Comparison of ENCODE assay signal across 10 cellular contexts in the genomic region with DNA sequence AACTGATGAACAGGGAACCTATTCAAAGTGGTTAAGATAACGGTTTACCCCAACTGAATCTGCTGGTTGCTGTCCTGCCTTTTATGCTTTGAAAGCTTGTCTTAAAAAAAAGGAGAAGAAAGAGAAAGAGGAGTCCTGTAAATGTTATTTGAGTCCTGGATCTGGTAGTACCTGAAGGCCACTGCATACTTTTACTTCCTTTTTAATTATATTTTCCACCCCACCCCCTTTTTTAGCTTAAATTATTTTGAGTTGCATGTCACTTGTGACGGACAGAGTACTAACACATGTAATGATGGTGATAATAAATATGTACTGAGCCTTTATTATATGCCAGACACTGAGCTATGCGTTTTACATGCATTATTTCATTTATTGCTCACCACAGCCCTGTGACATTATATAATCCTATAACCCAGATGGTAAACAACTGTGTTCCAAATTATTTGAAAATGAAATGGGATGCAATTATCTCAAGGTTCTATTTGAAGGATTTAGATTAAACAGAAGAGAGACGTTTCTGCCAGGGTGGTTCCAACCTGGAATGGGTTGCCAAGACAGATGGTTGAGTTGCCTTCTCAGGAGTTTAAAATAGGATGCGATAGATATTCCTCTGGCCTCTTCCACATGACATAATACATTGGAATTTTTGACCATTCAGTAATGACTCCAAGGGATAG. TPM values are rescaled to one million over a fixed set of nuclear protein-coding genes. Genes with fewer than 3 reads are reported as not detected.
DNase-seq lines count a peak whose midpoint lies in the region; ATAC-seq and TF ChIP-seq lines count a peak whose summit lies in the region.
"Had no signal": no experiment of that assay in that cellular context is flagged by ENCODE, and none has a peak within 500 bp of the region (broad histone marks: within the 10 kb centered on the region; RNA-seq: fewer than 3 reads in every experiment).

No MANE protein-coding gene starts in this region.

- H3K4me3 Mint-ChIP-seq in activated B cell treated with CpG ODN at 0.5 μM for 24 hours (no peak overlapping the region), endodermal cell (no peak overlapping the region), type B pancreatic cell (no peak overlapping the region)

- no peaks in the 10 kb centered on the region for H4K20me1 ChIP-seq in HCT116 (ENCODE audit: insufficient read depth)

- H3K27me3 ChIP-seq in HCT116 (ENCODE audit: insufficient read depth, low read length) (no peaks in the 10 kb centered on the region), endodermal cell (ENCODE audit: control insufficient read depth, insufficient read depth, low read length, poor library complexity, severe bottlenecking) (peaks cover 16% of the 10 kb centered on the region)

- no peak for TF ChIP-seq POLR2A in HCT116 (IDR thresholded peaks at IDR 0.05; ENCODE audit: borderline replicate concordance, extremely low read depth, insufficient read depth, insufficient read length)

- peaks cover 22 to 67% of the 10 kb centered on the region in 2 experiments for H3K4me1 ChIP-seq in HCT116 (ENCODE audit: control insufficient read depth in 1 of 2, insufficient read depth in 2 of 2, low read length in 2 of 2)
- H3K4me1 ChIP-seq in endodermal cell (ENCODE audit: control insufficient read depth, insufficient read depth, low read length), result peaks cover 20% of the 10 kb centered on the region

- POLR2A ChIA-PET in HCT116 (lab: Charles Lee), result no interaction called here
- POLR2A ChIA-PET in activated B cell treated with CpG ODN at 0.5 μM for 24 hours (lab: Charles Lee), result interaction anchor here (0.9 to 1.6 kb wide), 4 partner anchors 100 to 224 kb away, joined by 3 to 8 read pairs (median 4); no protein-coding TSS in a partner anchor

- H3K4me3 ChIP-seq in HCT116 (replicated peaks in 1 of 2; ENCODE audit: low read depth in 1 of 2, low read length in 2 of 2) (no peak overlapping the region), endodermal cell (ENCODE audit: low read length) (no peak overlapping the region)
- H3K4me3 ChIP-seq: BLaER1 treated with 17β-estradiol and CSF1 and Interleukin-3, amounts not matched to agents 10 nM and 100 nM had no signal

- no TSS peak for BruUV-seq in HCT116 (replicated peaks; lab: Mats Ljungman, UMichigan)

- RAD21 ChIA-PET in HCT116 (lab: Charles Lee; ENCODE audit: low non-redundant PET in 1 of 2, low total read pairs in 2 of 2, uncharacterized antibody in 2 of 2, unreplicated experiment in 2 of 2), result no interaction called here

- H3K9me3 ChIP-seq in HCT116 (ENCODE audit: control insufficient read depth in 1 of 2, insufficient read depth in 1 of 2, low read depth in 1 of 2, low read length in 2 of 2) (no peaks in the 10 kb centered on the region), endodermal cell (ENCODE audit: control insufficient read depth, low read length) (no peaks in the 10 kb centered on the region)
- H3K9me3 ChIP-seq: BLaER1 treated with 17β-estradiol and CSF1 and Interleukin-3, amounts not matched to agents 10 nM and 100 nM had no signal

- H3K27me3 Mint-ChIP-seq in activated B cell treated with CpG ODN at 0.5 μM for 24 hours, result no peaks in the 10 kb centered on the region
- H3K27me3 Mint-ChIP-seq in endodermal cell (ENCODE audit: insufficient read depth), result peaks cover 11% of the 10 kb centered on the region
- H3K27me3 Mint-ChIP-seq in type B pancreatic cell, result peaks cover 37% of the 10 kb centered on the region

- TF ChIP-seq CTCF in HCT116 (IDR thresholded peaks at IDR 0.05 in 2 of 3, conservative IDR thresholded peaks at IDR 0.05 in 1 of 3; ENCODE audit: borderline replicate concordance in 1 of 3, insufficient read depth in 1 of 3, low read depth in 2 of 3, low read length in 2 of 3) (no peak), activated B cell treated with CpG ODN at 0.5 μM for 24 hours (IDR thresholded peaks at IDR 0.05) (no peak), endodermal cell (conservative IDR thresholded peaks at IDR 0.05) (no peak), type B pancreatic cell (conservative IDR thresholded peaks at IDR 0.05) (no peak)

- ATAC-seq in HCT116, result no peak
- ATAC-seq in activated B cell treated with CpG ODN at 0.5 μM for 24 hours (ENCODE audit: low read depth), result no peak
- no peak for ATAC-seq in HG02571 (IDR thresholded peaks at IDR 0.05; ENCODE audit: unreplicated experiment)

- H3K9me3 Mint-ChIP-seq in activated B cell treated with CpG ODN at 0.5 μM for 24 hours (no peaks in the 10 kb centered on the region), endodermal cell (no peaks in the 10 kb centered on the region), type B pancreatic cell (no peaks in the 10 kb centered on the region)

- peak; percentile 98 for DNase-seq in A172 (ENCODE audit: low spot score)
- DNase-seq in HCT116 (ENCODE audit: low read depth, low spot score), result no peak
- no peak for DNase-seq in activated B cell treated with CpG ODN at 0.5 μM for 24 hours
- peak; percentile 97 for DNase-seq in kidney glomerular epithelial cell (lab: John Stamatoyannopoulos, UW)
- DNase-seq in endodermal cell, result no peak
- DNase-seq in AML-193 (lab: John Stamatoyannopoulos, UW), result no peak
- no peak for DNase-seq in type B pancreatic cell (ENCODE audit: extremely low spot score, unreplicated experiment)
- DNase-seq: hypothalamus had no signal

- H2AFZ ChIP-seq in HCT116 (ENCODE audit: low read depth, low read length, poor library complexity, severe bottlenecking), result no peak overlapping the region

- H3K36me3 ChIP-seq in HCT116 (ENCODE audit: control insufficient read depth in 1 of 2, insufficient read depth in 2 of 2, low read length in 2 of 2) (no peaks in the 10 kb centered on the region), endodermal cell (ENCODE audit: control insufficient read depth, insufficient read depth, low read length) (no peaks in the 10 kb centered on the region)
- H3K36me3 ChIP-seq: BLaER1 treated with 17β-estradiol and CSF1 and Interleukin-3, amounts not matched to agents 10 nM and 100 nM had no signal

- H3K9me2 ChIP-seq in HCT116 (ENCODE audit: insufficient read depth), result no peaks in the 10 kb centered on the region

- H3K27ac ChIP-seq in HCT116 (ENCODE audit: low read depth, low read length) (no peak overlapping the region), endodermal cell (ENCODE audit: low read depth, low read length) (no peak overlapping the region)
- H3K27ac ChIP-seq: BLaER1 treated with 17β-estradiol and CSF1 and Interleukin-3, amounts not matched to agents 10 nM and 100 nM had no signal

- no peak overlapping the region for H3K9ac ChIP-seq in HCT116 (ENCODE audit: low read length)
- no peak overlapping the region for H3K9ac ChIP-seq in endodermal cell (ENCODE audit: extremely low read depth, low read length, poor library complexity, severe bottlenecking)
- H3K9ac ChIP-seq: BLaER1 treated with 17β-estradiol and CSF1 and Interleukin-3, amounts not matched to agents 10 nM and 100 nM had no signal

- CTCF ChIA-PET in HCT116 (lab: Charles Lee) (interaction anchor here (0.7 to 0.9 kb wide), 2 partner anchors 11 to 12 kb away, joined by 3 read pairs; no protein-coding TSS in a partner anchor), activated B cell treated with CpG ODN at 0.5 μM for 24 hours (lab: Charles Lee) (interaction anchor here (0.8 to 4.9 kb wide), 4 partner anchors 12 to 315 kb away, joined by 3 to 21 read pairs (median 3); no protein-coding TSS in a partner anchor)

- no peak for TF ChIP-seq RAD21 in HCT116 (IDR thresholded peaks at IDR 0.05; ENCODE audit: low read depth)

- H3K4me1 Mint-ChIP-seq in activated B cell treated with CpG ODN at 0.5 μM for 24 hours, result peaks cover 78% of the 10 kb centered on the region
- peaks cover 75% of the 10 kb centered on the region for H3K4me1 Mint-ChIP-seq in endodermal cell
- H3K4me1 Mint-ChIP-seq in type B pancreatic cell (ENCODE audit: unreplicated experiment), result peaks cover 39% of the 10 kb centered on the region

- 93 to 100% methylated on average over 1 to 5 of the region's 5 CpGs for WGBS in endodermal cell (ENCODE audit: insufficient coverage in 1 of 2, insufficient read length in 1 of 2), 2 experiments

- peak overlapping the region; percentile 30 for H3K4me2 ChIP-seq in HCT116 (ENCODE audit: low read length)

- intact Hi-C loops in HCT116 (cut with micrococcal nuclease) (no loop called here), activated B cell treated with CpG ODN at 0.5 μM for 24 hours (cut with micrococcal nuclease) (loop anchor here (5.0 kb wide), 1 partner anchor 1090 kb away; the partner anchor contains the start of gene SCAF11)

- no peaks in the 10 kb centered on the region for H3K79me2 ChIP-seq in HCT116 (ENCODE audit: insufficient read depth, low read length)

- H3K36me3 Mint-ChIP-seq in activated B cell treated with CpG ODN at 0.5 μM for 24 hours (ENCODE audit: low read depth), result peaks cover 23% of the 10 kb centered on the region
- no peaks in the 10 kb centered on the region for H3K36me3 Mint-ChIP-seq in endodermal cell (ENCODE audit: low read depth)
- H3K36me3 Mint-ChIP-seq in type B pancreatic cell, result no peaks in the 10 kb centered on the region

- H3K27ac Mint-ChIP-seq in activated B cell treated with CpG ODN at 0.5 μM for 24 hours (peak overlapping the region; percentile 62), endodermal cell (no peak overlapping the region), type B pancreatic cell (no peak overlapping the region)

TF ChIP-seq in HCT116, 20 proteins besides CTCF, POLR2A, EP300 and RAD21 (continues in another document):
- TF ChIP-seq, protein P1, sequence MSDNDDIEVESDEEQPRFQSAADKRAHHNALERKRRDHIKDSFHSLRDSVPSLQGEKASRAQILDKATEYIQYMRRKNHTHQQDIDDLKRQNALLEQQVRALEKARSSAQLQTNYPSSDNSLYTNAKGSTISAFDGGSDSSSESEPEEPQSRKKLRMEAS (IDR thresholded peaks at IDR 0.05), result no peak
- TF ChIP-seq JUND (IDR thresholded peaks at IDR 0.05) (no peak), YY1 (IDR thresholded peaks at IDR 0.05; ENCODE audit: extremely low read depth, insufficient replicate concordance, low read depth, low read length) (no peak)

RNA-seq across cellular contexts. Expression of gene AMIGO2, which starts 2.7 kb away (rescaled TPM):
- 229 and 279 TPM in 2 replicates for total RNA-seq in A172 (2014; rRNA removed; shearing (Covaris generic))
- total RNA-seq in HCT116 (2021; ENCODE audit: unreplicated experiment), result 0.96 TPM
- polyA plus RNA-seq in HCT116 (2012), result 0.71 and 0.77 TPM in 2 replicates
- total RNA-seq in activated B cell treated with CpG ODN at 0.5 μM for 24 hours, result 13.9 and 14.1 TPM in 2 replicates
- 1 to 10 TPM; 6.4 to 7.8 TPM for total RNA-seq in endodermal cell
- polyA plus RNA-seq in endodermal cell (2013, experiment 1 of 2), result 10.4 TPM
- 10.8 TPM for polyA plus RNA-seq in endodermal cell (2013, experiment 2 of 2)
- total RNA-seq in type B pancreatic cell (ENCODE audit: low replicate concordance), result 4.8 and 9.3 TPM in 2 replicates

RNA-seq across cellular contexts. Expression of gene PCED1B, which starts 3.0 kb away (rescaled TPM):
- 0.34 and 0.52 TPM in 2 replicates for total RNA-seq in A172 (2014; rRNA removed; shearing (Covaris generic))
- total RNA-seq in HCT116 (2021; ENCODE audit: unreplicated experiment) (0.86 TPM), activated B cell treated with CpG ODN at 0.5 μM for 24 hours (60.9 and 65.4 TPM in 2 replicates), endodermal cell (1 to 10 TPM; 2.5 to 7.0 TPM), type B pancreatic cell (ENCODE audit: low replicate concordance) (0.41 and 0.55 TPM in 2 replicates)
- 0.53 and 1.2 TPM in 2 replicates for polyA plus RNA-seq in HCT116 (2012)
- polyA plus RNA-seq in endodermal cell (2013, experiment 1 of 2), result 2.7 TPM
- polyA plus RNA-seq in endodermal cell (2013, experiment 2 of 2), result 2.0 TPM

Comparison
In these comparisons a context has a peak if more than half of its experiments do, and no peak if none do; other contexts are left out.
1. DNase-seq: peak in A172 (single experiment) and kidney glomerular epithelial cell (single experiment); none in HCT116 (single experiment), activated B cell treated with CpG ODN at 0.5 μM for 24 hours (single experiment), endodermal cell (single experiment), AML-193 (0 of 2) and type B pancreatic cell (single experiment).
2. RNA of gene AMIGO2, which starts 2.7 kb away (total RNA-seq): 229 to 279 TPM in A172; 13.9 to 14.1 TPM in activated B cell treated with CpG ODN at 0.5 μM for 24 hours, 4.8 to 9.3 TPM in type B pancreatic cell, 6.4 to 7.8 TPM in endodermal cell and 0.96 TPM in HCT116 (single experiment); every median in the first group is over 10 times any median in the second.